ENCODE assay signal across 20 cellular contexts in genomic region chr12:131897875-131898274, GRCh38. TPM values are rescaled to one million over a fixed set of nuclear protein-coding genes. Genes with fewer than 3 reads are reported as not detected.
DNase-seq lines count a peak whose midpoint lies in the region; ATAC-seq and TF ChIP-seq lines count a peak whose summit lies in the region.
"Had no signal": no experiment of that assay in that cellular context is flagged by ENCODE, and none has a peak within 500 bp of the region (broad histone marks: within the 10 kb centered on the region; RNA-seq: fewer than 3 reads in every experiment).

No MANE protein-coding gene starts in this region.

- H3K4me3 ChIP-seq in naive thymus-derived CD4-positive, alpha-beta T cell (ENCODE audit: low read length): no peak overlapping the region
- H3K4me3 ChIP-seq in stomach smooth muscle (ENCODE audit: low read length in 2 of 2): no peak overlapping the region
- H3K4me3 ChIP-seq: thoracic aorta had no signal

- no peaks in the 10 kb centered on the region for H3K27me3 ChIP-seq in naive thymus-derived CD4-positive, alpha-beta T cell (ENCODE audit: control insufficient read depth in 2 of 2, insufficient read depth in 2 of 2, low read length in 2 of 2)
- no peaks in the 10 kb centered on the region for H3K27me3 ChIP-seq in stomach smooth muscle (ENCODE audit: control insufficient read depth in 1 of 2, insufficient read depth in 2 of 2, low read length in 2 of 2)
- H3K27me3 ChIP-seq: brain microvascular endothelial cell, esophagus squamous epithelium had no signal

- peaks cover 0 to 12% of the 10 kb centered on the region in 2 donors for H3K4me1 ChIP-seq in naive thymus-derived CD4-positive, alpha-beta T cell (ENCODE audit: control insufficient read depth in 2 of 2, insufficient read depth in 2 of 2, low read length in 2 of 2)
- peaks cover 41% of the 10 kb centered on the region for H3K4me1 ChIP-seq in stomach smooth muscle (ENCODE audit: control insufficient read depth, insufficient read depth, low read length)

- peak overlapping the region; percentile 20 for H3K4me3 Mint-ChIP-seq in activated B cell treated with CpG ODN at 0.5 μM for 24 hours
- H3K4me3 Mint-ChIP-seq in naive thymus-derived CD4-positive, alpha-beta T cell: peak overlapping the region in 8 of 10 donors; percentile 5 to 93 (median 26)
- H3K4me3 Mint-ChIP-seq: activated naive CD4-positive, alpha-beta T cell treated with anti-CD3 and anti-CD28 coated beads for 36 hours had no signal

- ATAC-seq in Right ventricle myocardium inferior (no peak), left ventricle myocardium superior (no peak), activated B cell treated with CpG ODN at 0.5 μM for 24 hours (ENCODE audit: low read depth) (no peak), GM18502 (IDR thresholded peaks at IDR 0.05; ENCODE audit: poor library complexity, unreplicated experiment) (no peak), GM19328 (IDR thresholded peaks at IDR 0.05; ENCODE audit: unreplicated experiment) (no peak)
- ATAC-seq in naive thymus-derived CD4-positive, alpha-beta T cell: no peak
- ATAC-seq: left colon had no signal

- no peaks in the 10 kb centered on the region for H3K9me3 Mint-ChIP-seq in activated B cell treated with CpG ODN at 0.5 μM for 24 hours
- peaks cover 0 to 3% (median 0%) of the 10 kb centered on the region in 11 donors for H3K9me3 Mint-ChIP-seq in naive thymus-derived CD4-positive, alpha-beta T cell
- H3K9me3 Mint-ChIP-seq: activated naive CD4-positive, alpha-beta T cell treated with anti-CD3 and anti-CD28 coated beads for 36 hours had no signal

- no peak overlapping the region for H3K27ac Mint-ChIP-seq in activated B cell treated with CpG ODN at 0.5 μM for 24 hours
- H3K27ac Mint-ChIP-seq in naive thymus-derived CD4-positive, alpha-beta T cell: peak overlapping the region in 4 of 9 donors; percentile 20 to 80 (median 47)
- H3K27ac Mint-ChIP-seq: activated naive CD4-positive, alpha-beta T cell treated with anti-CD3 and anti-CD28 coated beads for 36 hours had no signal

- POLR2A ChIA-PET in activated B cell treated with CpG ODN at 0.5 μM for 24 hours (lab: Charles Lee): interaction anchor here (1.0 kb wide), 1 partner anchor 53 kb away, joined by 3 read pairs; no protein-coding TSS in a partner anchor
- POLR2A ChIA-PET in naive thymus-derived CD4-positive, alpha-beta T cell (lab: Charles Lee): interaction anchor here (0.7 kb wide), 1 partner anchor 32 kb away, joined by 3 read pairs; no protein-coding TSS in a partner anchor

- TF ChIP-seq CTCF in activated B cell treated with CpG ODN at 0.5 μM for 24 hours (IDR thresholded peaks at IDR 0.05): no peak

- DNase-seq in Right ventricle myocardium inferior (ENCODE audit: missing footprints) (peak; percentile 54), left ventricle myocardium superior (no peak), activated B cell treated with CpG ODN at 0.5 μM for 24 hours (no peak), SIG-M5 treated with dmso at 0.1 percent for 504 hours (lab: John Stamatoyannopoulos, UW; ENCODE audit: unreplicated experiment) (no peak)
- DNase-seq in naive thymus-derived CD4-positive, alpha-beta T cell: no peak
- DNase-seq: activated naive CD4-positive, alpha-beta T cell treated with anti-CD3 and anti-CD28 coated beads for 36 hours; brain microvascular endothelial cell; Calu3; esophagus squamous epithelium; hypothalamus; left colon; MM.1S; NCI-H2029 treated with DMSO at 0.1 percent for 48 hours; NCI-H69; retina; stimulated activated CD4-positive, alpha-beta T cell treated with anti-CD3 and anti-CD28 coated beads, Interleukin-1b, Interleukin-23, amount 100 ng/mL, for 48 hours had no signal

- no peaks in the 10 kb centered on the region for H3K36me3 ChIP-seq in naive thymus-derived CD4-positive, alpha-beta T cell (ENCODE audit: control insufficient read depth in 2 of 3, insufficient read depth in 3 of 3, low read length in 3 of 3)
- peaks cover 0 to 2% of the 10 kb centered on the region in 2 donors for H3K36me3 ChIP-seq in stomach smooth muscle (ENCODE audit: control insufficient read depth in 2 of 2, insufficient read depth in 2 of 2, low read length in 2 of 2)

- intact Hi-C loops in Right ventricle myocardium inferior (cut with DNase I): loop anchor here (2.0 kb wide), 1 partner anchor 15 kb away; no protein-coding TSS in a partner anchor
- intact Hi-C loops in left ventricle myocardium superior (cut with micrococcal nuclease): no loop called here
- intact Hi-C loops in activated B cell treated with CpG ODN at 0.5 μM for 24 hours (cut with micrococcal nuclease): loop anchor here (10.0 kb wide), 1 partner anchor 1023 kb away; the partner anchor contains the start of gene RAN
- intact Hi-C loops in naive thymus-derived CD4-positive, alpha-beta T cell (cut with micrococcal nuclease): loop anchor here (10.0 kb wide), 4 partner anchors 183 to 1023 kb away; partner anchors contain the start of genes RAN (in 2 of the 2) and SFSWAP (in 1 of the 2)

- H3K9ac ChIP-seq in stomach smooth muscle (ENCODE audit: low read length in 2 of 2): no peak overlapping the region

- no peaks in the 10 kb centered on the region for H3K9me3 ChIP-seq in naive thymus-derived CD4-positive, alpha-beta T cell (ENCODE audit: control insufficient read depth in 2 of 3, low read length in 3 of 3)
- H3K9me3 ChIP-seq in stomach smooth muscle (ENCODE audit: control insufficient read depth in 2 of 2, low read length in 2 of 2): no peaks in the 10 kb centered on the region
- H3K9me3 ChIP-seq: esophagus squamous epithelium, thoracic aorta had no signal

- no peaks in the 10 kb centered on the region for H3K27me3 Mint-ChIP-seq in activated B cell treated with CpG ODN at 0.5 μM for 24 hours
- no peaks in the 10 kb centered on the region for H3K27me3 Mint-ChIP-seq in naive thymus-derived CD4-positive, alpha-beta T cell

- H3K36me3 Mint-ChIP-seq in activated B cell treated with CpG ODN at 0.5 μM for 24 hours (ENCODE audit: low read depth): no peaks in the 10 kb centered on the region
- no peaks in the 10 kb centered on the region for H3K36me3 Mint-ChIP-seq in naive thymus-derived CD4-positive, alpha-beta T cell

- CTCF ChIA-PET in activated B cell treated with CpG ODN at 0.5 μM for 24 hours (lab: Charles Lee): no interaction called here
- CTCF ChIA-PET in naive thymus-derived CD4-positive, alpha-beta T cell (lab: Charles Lee): interaction anchor here (0.6 to 0.7 kb wide), 2 partner anchors 12 to 376 kb away, joined by 3 to 7 read pairs; no protein-coding TSS in a partner anchor

- peaks cover 22% of the 10 kb centered on the region for H3K4me1 Mint-ChIP-seq in activated B cell treated with CpG ODN at 0.5 μM for 24 hours
- peaks cover 16 to 42% (median 31%) of the 10 kb centered on the region in 7 donors for H3K4me1 Mint-ChIP-seq in naive thymus-derived CD4-positive, alpha-beta T cell

- no peak overlapping the region for H3K27ac ChIP-seq in naive thymus-derived CD4-positive, alpha-beta T cell (ENCODE audit: low read depth, low read length)
- peak overlapping the region; percentile 98 for H3K27ac ChIP-seq in stomach smooth muscle (ENCODE audit: low read length)
- H3K27ac ChIP-seq: brain microvascular endothelial cell, thoracic aorta had no signal

RNA-seq across cellular contexts. Expression of gene ULK1, which starts 3.5 kb away (rescaled TPM):
- 49.3 TPM for total RNA-seq in Right ventricle myocardium inferior
- 64.0 TPM for total RNA-seq in left ventricle myocardium superior
- 20.1 and 27.0 TPM in 2 replicates for total RNA-seq in activated B cell treated with CpG ODN at 0.5 μM for 24 hours
- 100 to 1,000 TPM in 1 of 5 experiments, 10 to 100 TPM in 4; 33.9 to 109 (median 43.8) TPM for total RNA-seq in naive thymus-derived CD4-positive, alpha-beta T cell
- 1 to 10 TPM in 1 of 2 donors, under 1 TPM in 1; 0.28 to 1.6 TPM for polyA plus RNA-seq in naive thymus-derived CD4-positive, alpha-beta T cell

RNA-seq across cellular contexts. Expression of gene PUS1, which starts 31.2 kb away (rescaled TPM):
- total RNA-seq in Right ventricle myocardium inferior (9.4 TPM), left ventricle myocardium superior (5.6 TPM), activated B cell treated with CpG ODN at 0.5 μM for 24 hours (51.5 and 60.3 TPM in 2 replicates)
- total RNA-seq in naive thymus-derived CD4-positive, alpha-beta T cell: 10 to 100 TPM; 23.4 to 54.9 (median 49.2) TPM
- polyA plus RNA-seq in naive thymus-derived CD4-positive, alpha-beta T cell: 10 to 100 TPM; 15.0 to 37.1 TPM

RNA-seq across cellular contexts. Expression of gene EP400, which starts 51.9 kb away (rescaled TPM):
- total RNA-seq in Right ventricle myocardium inferior (13.9 TPM), left ventricle myocardium superior (14.8 TPM), activated B cell treated with CpG ODN at 0.5 μM for 24 hours (57.8 and 65.6 TPM in 2 replicates)
- total RNA-seq in naive thymus-derived CD4-positive, alpha-beta T cell: 10 to 100 TPM; 62.2 to 86.8 (median 82.6) TPM
- polyA plus RNA-seq in naive thymus-derived CD4-positive, alpha-beta T cell: 1 to 10 TPM; 2.8 to 6.0 TPM
